Comparison of ENCODE assay signal across 8 cellular contexts in genomic region chr10:113501031-113501430, GRCh38. TPM values are rescaled to one million over a fixed set of nuclear protein-coding genes. Genes with fewer than 3 reads are reported as not detected.
"Had no signal": no experiment of that assay in that cellular context is flagged by ENCODE, and none has a peak within 500 bp of the region (broad histone marks: within the 10 kb centered on the region; RNA-seq: fewer than 3 reads in every experiment).

No MANE protein-coding gene starts in this region.

RNA-seq across cellular contexts. Expression of gene HABP2, which starts 51.8 kb away (rescaled TPM):
- total RNA-seq: OCI-LY7, PC-3, PC-9, Right ventricle myocardium inferior, RPMI7951, SJCRH30, SJSA1, SK-MEL-5 had no signal
